ENCODE assay signal across 1 cellular context in genomic region chr12:108955225-108955835, GRCh38.
TF ChIP-seq lines count a peak whose summit lies in the region.

No MANE protein-coding gene starts in this region.

TF ChIP-seq in K562, 482 proteins besides CTCF, POLR2A, EP300 and RAD21 (continued from another document):
- TF ChIP-seq PBX2 (CRISPR knock-in tag; IDR thresholded peaks at IDR 0.05; ENCODE audit: low read depth) (no peak), PBX2 (tag; conservative IDR thresholded peaks at IDR 0.05; ENCODE audit: low read depth) (0 out of 2 replicates have a peak, but pooled peaks have one; percentile 15)
